ENCODE assay signal across 25 cellular contexts in the genomic region with DNA sequence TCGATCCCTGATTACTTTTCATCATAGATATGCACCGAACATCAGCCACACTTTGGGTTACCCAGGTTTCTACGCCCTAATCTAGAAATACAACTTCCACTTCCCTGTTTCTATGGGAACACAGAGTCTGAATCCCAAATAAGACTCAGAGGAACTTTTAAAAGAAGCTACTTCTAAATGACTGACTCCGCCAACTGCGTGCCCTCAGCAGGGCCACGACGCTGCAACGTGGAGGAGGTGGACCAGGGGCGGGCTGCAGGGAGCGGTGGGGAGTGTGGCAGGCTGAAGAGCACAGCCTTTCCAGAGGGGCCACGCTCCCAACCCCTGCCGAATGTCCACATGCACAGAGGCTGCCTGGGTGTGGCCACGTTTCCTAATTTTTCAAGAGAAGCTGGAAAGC.
"Had no signal": no experiment of that assay in that cellular context is flagged by ENCODE, and none has a peak within 500 bp of the region (broad histone marks: within the 10 kb centered on the region; RNA-seq: fewer than 3 reads in every experiment).

No MANE protein-coding gene starts in this region.

- H3K27me3 Mint-ChIP-seq: activated CD4-positive, alpha-beta memory T cell treated with anti-CD3 and anti-CD28 coated beads, Interleukin-2, amount 10 ng/mL, durations not matched to agents 7 days and 5 days; activated CD8-positive, alpha-beta memory T cell treated with anti-CD3 and anti-CD28 coated beads, Interleukin-2, amount 10 ng/mL, durations not matched to agents 7 days and 5 days had no signal

- H3K4me1 Mint-ChIP-seq: activated B cell treated with CpG ODN at 0.5 μM for 24 hours; activated CD4-positive, alpha-beta memory T cell treated with anti-CD3 and anti-CD28 coated beads, Interleukin-2, amount 10 ng/mL, durations not matched to agents 7 days and 5 days; activated CD8-positive, alpha-beta memory T cell treated with anti-CD3 and anti-CD28 coated beads, Interleukin-2, amount 10 ng/mL, durations not matched to agents 7 days and 5 days; activated naive CD8-positive, alpha-beta T cell treated with anti-CD3 and anti-CD28 coated beads for 36 hours; activated T-helper 17 cell treated with anti-CD3 and anti-CD28 coated beads, Interleukin-2, amount 50 U/mL, for 72 hours had no signal

- ATAC-seq: activated CD8-positive, alpha-beta memory T cell treated with anti-CD3 and anti-CD28 coated beads, Interleukin-2, amount 10 ng/mL, durations not matched to agents 7 days and 5 days; activated T-cell treated with anti-CD3 and anti-CD28 coated beads, Interleukin-2, amount 50 U/mL, for 72 hours; activated T-helper 17 cell treated with anti-CD3 and anti-CD28 coated beads, Interleukin-2, amount 50 U/mL, for 72 hours had no signal

- H3K4me3 ChIP-seq: breast epithelium had no signal

- H3K4me3 Mint-ChIP-seq: activated B cell treated with CpG ODN at 0.5 μM for 24 hours; activated CD4-positive, alpha-beta memory T cell treated with anti-CD3 and anti-CD28 coated beads, Interleukin-2, amount 10 ng/mL, durations not matched to agents 7 days and 5 days; activated CD8-positive, alpha-beta memory T cell treated with anti-CD3 and anti-CD28 coated beads, Interleukin-2, amount 10 ng/mL, durations not matched to agents 7 days and 5 days; activated naive CD8-positive, alpha-beta T cell treated with anti-CD3 and anti-CD28 coated beads for 36 hours; activated T-cell treated with anti-CD3 and anti-CD28 coated beads, Interleukin-2, amount 50 U/mL, for 72 hours; activated T-helper 17 cell treated with anti-CD3 and anti-CD28 coated beads, Interleukin-2, amount 50 U/mL, for 72 hours had no signal

- H3K9ac ChIP-seq: KMS-11 had no signal

- H3K4me1 ChIP-seq: breast epithelium had no signal

- H3K27me3 ChIP-seq: breast epithelium had no signal

- H3K27ac Mint-ChIP-seq: activated B cell treated with CpG ODN at 0.5 μM for 24 hours; activated CD4-positive, alpha-beta memory T cell treated with anti-CD3 and anti-CD28 coated beads, Interleukin-2, amount 10 ng/mL, durations not matched to agents 7 days and 5 days; activated CD8-positive, alpha-beta memory T cell treated with anti-CD3 and anti-CD28 coated beads, Interleukin-2, amount 10 ng/mL, durations not matched to agents 7 days and 5 days; activated naive CD8-positive, alpha-beta T cell treated with anti-CD3 and anti-CD28 coated beads for 36 hours; activated T-cell treated with anti-CD3 and anti-CD28 coated beads, Interleukin-2, amount 50 U/mL, for 72 hours; activated T-helper 17 cell treated with anti-CD3 and anti-CD28 coated beads, Interleukin-2, amount 50 U/mL, for 72 hours had no signal

- H3K27ac ChIP-seq: breast epithelium, KMS-11, VCaP had no signal

- H3K36me3 Mint-ChIP-seq: activated naive CD8-positive, alpha-beta T cell treated with anti-CD3 and anti-CD28 coated beads for 36 hours had no signal

- H3K36me3 ChIP-seq: breast epithelium had no signal

- H3K4me2 ChIP-seq: KMS-11 had no signal

- DNase-seq: activated B cell treated with CpG ODN at 0.5 μM for 24 hours; activated CD4-positive, alpha-beta memory T cell treated with anti-CD3 and anti-CD28 coated beads, Interleukin-2, amount 10 ng/mL, durations not matched to agents 7 days and 5 days; activated CD4-positive, alpha-beta T cell treated with anti-CD3 and anti-CD28 coated beads for 4 hours; activated CD4-positive, CD25-positive, alpha-beta regulatory T cell treated with anti-CD3 and anti-CD28 coated beads, Interleukin-2, amount 50 U/mL, for 72 hours; activated CD8-positive, alpha-beta memory T cell treated with anti-CD3 and anti-CD28 coated beads for 24 hours; activated CD8-positive, alpha-beta memory T cell treated with anti-CD3 and anti-CD28 coated beads, Interleukin-2, amount 10 ng/mL, durations not matched to agents 7 days and 5 days; activated CD8-positive, alpha-beta memory T cell treated with anti-CD3 and anti-CD28 coated beads, Interleukin-2, amount 50 U/mL, for 48 hours; activated effector memory CD4-positive, alpha-beta T cell treated with anti-CD3 and anti-CD28 coated beads, Interleukin-2, amount 50 U/mL, for 16 hours; activated naive CD4-positive, alpha-beta T cell; activated naive CD4-positive, alpha-beta T cell treated with anti-CD3 and anti-CD28 coated beads, Interleukin-2, amount 50 U/mL, for 16 hours; activated naive CD8-positive, alpha-beta T cell treated with anti-CD3 and anti-CD28 coated beads for 36 hours; activated T-cell treated with anti-CD3 and anti-CD28 coated beads, Interleukin-2, amount 50 U/mL, for 72 hours; amniotic stem cell; NCI-H1048; NCI-H1930; OCI-M1; Right ventricle myocardium superior; SW 1271; T-helper 1 cell; T-helper 2 cell; T-helper 9 cell had no signal
